ENCODE assay signal across 8 cellular contexts in the genomic region with DNA sequence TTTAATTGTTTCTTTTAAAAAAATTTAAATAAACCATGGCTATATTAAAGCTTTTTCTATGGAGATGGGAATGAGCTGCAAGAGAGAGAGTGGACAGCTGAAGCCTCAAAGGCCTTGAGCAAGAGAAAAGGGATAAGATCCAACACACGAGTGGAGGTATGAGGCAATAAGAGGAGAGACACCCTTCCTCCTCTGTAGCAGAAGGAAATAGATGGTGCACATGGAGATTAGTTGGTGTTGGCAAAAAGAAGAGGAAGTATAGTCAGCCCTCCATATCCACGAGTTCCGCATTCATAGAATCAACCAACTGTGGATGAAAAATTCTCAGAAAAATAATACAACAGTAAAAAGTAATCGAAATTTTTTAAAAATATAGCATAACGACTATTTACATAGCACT. TPM values are rescaled to one million over a fixed set of nuclear protein-coding genes. Genes with fewer than 3 reads are reported as not detected.
DNase-seq lines count a peak whose midpoint lies in the region; ATAC-seq and TF ChIP-seq lines count a peak whose summit lies in the region.

No MANE protein-coding gene starts in this region.

- H3K27ac ChIP-seq in Karpas-422 (ENCODE audit: low read length) = peak overlapping the region; percentile 80
- peak overlapping the region; percentile 60 for H3K27ac ChIP-seq in brain microvascular endothelial cell
- peak overlapping the region in 1 of 2 donors; percentile 51 for H3K27ac ChIP-seq in prostate gland

- no peak for TF ChIP-seq POLR2A in prostate gland (IDR thresholded peaks at IDR 0.05)

- H4K20me1 ChIP-seq in Karpas-422 (ENCODE audit: insufficient read depth, low read depth, low read length) = no peaks in the 10 kb centered on the region

- peak overlapping the region; percentile 69 for H3K9ac ChIP-seq in Karpas-422 (ENCODE audit: low read length)

- peak overlapping the region; percentile 60 for H3K4me3 ChIP-seq in Karpas-422 (ENCODE audit: low read length)
- no peak overlapping the region for H3K4me3 ChIP-seq in brain microvascular endothelial cell (ENCODE audit: low read depth, low read length)
- H3K4me3 ChIP-seq in prostate gland = no peak overlapping the region

- H3K36me3 ChIP-seq in Karpas-422 (ENCODE audit: insufficient read depth, low read length) = 0 out of 2 replicates have a peak, but pooled peaks cover 7% of the 10 kb centered on the region
- no peaks in the 10 kb centered on the region for H3K36me3 ChIP-seq in brain microvascular endothelial cell (replicated peaks)
- no peaks in the 10 kb centered on the region for H3K36me3 ChIP-seq in prostate gland

- WGBS in prostate gland = 72% methylated on average over 5 of the region's 5 CpGs

- H3K4me1 ChIP-seq in Karpas-422 (ENCODE audit: low read length) = peaks cover 29% of the 10 kb centered on the region
- no peaks in the 10 kb centered on the region for H3K4me1 ChIP-seq in prostate gland (replicated peaks)

- H3K27me3 ChIP-seq in Karpas-422 (ENCODE audit: low read length) (no peaks in the 10 kb centered on the region), brain microvascular endothelial cell (replicated peaks) (no peaks in the 10 kb centered on the region), prostate gland (replicated peaks; ENCODE audit: insufficient read depth) (no peaks in the 10 kb centered on the region)

- no peaks in the 10 kb centered on the region for H3K27me3 Mint-ChIP-seq in memory B cell

- DNase-seq in ACHN (peak; percentile 24), Karpas-422 (peak; percentile 73), brain microvascular endothelial cell (peak; percentile 2), memory B cell (ENCODE audit: low spot score in 2 of 2) (no peak), islet precursor cell (no peak), prostate gland (ENCODE audit: low spot score) (no peak), HT-29 (ENCODE audit: low spot score) (no peak)

- peak overlapping the region; percentile 96 for H3K27ac Mint-ChIP-seq in memory B cell

- peaks cover 65% of the 10 kb centered on the region for H3K79me2 ChIP-seq in Karpas-422 (ENCODE audit: low read length)

- no peaks in the 10 kb centered on the region for H3K9me2 ChIP-seq in Karpas-422 (replicated peaks; ENCODE audit: insufficient read depth, low read length)

- TF ChIP-seq CTCF in brain microvascular endothelial cell (IDR thresholded peaks at IDR 0.05; ENCODE audit: low read depth, low read length, missing control alignments) = no peak
- no peak for TF ChIP-seq CTCF in prostate gland (IDR thresholded peaks at IDR 0.05)

- peak overlapping the region; percentile 82 for H3K4me3 Mint-ChIP-seq in memory B cell

- intact Hi-C loops in prostate gland (cut with DNase I) = no loop called here

- peaks cover 8% of the 10 kb centered on the region for H3K36me3 Mint-ChIP-seq in memory B cell

- in situ Hi-C loops in ACHN (cut with HindIII; ENCODE audit: low pct_ligation_motif_present, low pct_unique_long_range_greater_than_20kb, low sequenced_read_pairs) = no loop called here
- in situ Hi-C loops in brain microvascular endothelial cell (cut with HindIII; ENCODE audit: low pct_ligation_motif_present, low sequenced_read_pairs) = no loop called here

- H3K9me3 Mint-ChIP-seq in memory B cell = no peaks in the 10 kb centered on the region

- no peak for ATAC-seq in memory B cell (ENCODE audit: low read depth)
- no peak for ATAC-seq in GM21825 (IDR thresholded peaks at IDR 0.05; ENCODE audit: unreplicated experiment)

- peak overlapping the region; percentile 68 for H3K4me2 ChIP-seq in Karpas-422 (ENCODE audit: low read depth, low read length, poor library complexity, severe bottlenecking)

- H3K4me1 Mint-ChIP-seq in memory B cell = peaks cover 30% of the 10 kb centered on the region

- H2AFZ ChIP-seq in Karpas-422 (ENCODE audit: low read length) = peak overlapping the region; percentile 49; the same call in 1 of the 2 replicates

- H3K9me3 ChIP-seq in Karpas-422 (ENCODE audit: low read length) (no peaks in the 10 kb centered on the region), prostate gland (no peaks in the 10 kb centered on the region)

RNA-seq across cellular contexts. Expression of gene CXorf38, which starts 3.2 kb away (rescaled TPM):
- 21.6 and 22.2 TPM in 2 replicates for total RNA-seq in Karpas-422 (2014; rRNA removed; shearing (Covaris generic); ENCODE audit: low replicate concordance)
- total RNA-seq in prostate gland = 10 to 100 TPM; 12.4 to 15.1 TPM
- total RNA-seq in HT-29 (2014; rRNA removed; shearing (Covaris generic)) = 8.1 and 9.7 TPM in 2 replicates

RNA-seq across cellular contexts. Expression of gene MPC1L, which starts 20.9 kb away (rescaled TPM):
- not detected in 2 replicates for total RNA-seq in Karpas-422 (2014; rRNA removed; shearing (Covaris generic); ENCODE audit: low replicate concordance)
- total RNA-seq in prostate gland = 1 to 10 TPM in 1 of 2 donors, not detected in 1; 2.6 TPM
- total RNA-seq in HT-29 (2014; rRNA removed; shearing (Covaris generic)) = not detected in 2 replicates

Comparison
In these comparisons a context has a peak if more than half of its experiments do, and no peak if none do; other contexts are left out.
1. DNase-seq: peak in ACHN (single experiment), Karpas-422 (single experiment) and brain microvascular endothelial cell (single experiment); none in memory B cell (0 of 2), islet precursor cell (single experiment), prostate gland (single experiment) and HT-29 (single experiment).